In genomic region chr17:48637323-48638260, GRCh38 we compare ENCODE assay signal across 13 cellular contexts. TPM values are rescaled to one million over a fixed set of nuclear protein-coding genes. Genes with fewer than 3 reads are reported as not detected.
DNase-seq lines count a peak whose midpoint lies in the region; ATAC-seq and TF ChIP-seq lines count a peak whose summit lies in the region.
"Had no signal": no experiment of that assay in that cellular context is flagged by ENCODE, and none has a peak within 500 bp of the region (broad histone marks: within the 10 kb centered on the region; RNA-seq: fewer than 3 reads in every experiment).

No MANE protein-coding gene starts in this region.

- peaks cover 94% of the 10 kb centered on the region for H3K27me3 ChIP-seq in adrenal gland

- H3K27me3 Mint-ChIP-seq in natural killer cell treated with Interleukin-12 subunit alpha and Interleukin-12 subunit beta and Interleukin-15 and Interleukin-18, amount 100 ng/mL, for 72 hours, result peaks cover 43 to 52% of the 10 kb centered on the region in 2 donors
- peaks cover 78 to 89% of the 10 kb centered on the region in 2 donors for H3K27me3 Mint-ChIP-seq in natural killer cell (ENCODE audit: low read depth in 2 of 2)

- TF ChIP-seq POLR2A in adrenal gland (IDR thresholded peaks at IDR 0.05), result no peak

- H3K36me3 Mint-ChIP-seq in natural killer cell treated with Interleukin-12 subunit alpha and Interleukin-12 subunit beta and Interleukin-15 and Interleukin-18, amount 100 ng/mL, for 72 hours, result no peaks in the 10 kb centered on the region
- H3K36me3 Mint-ChIP-seq in natural killer cell, result peaks cover 6% of the 10 kb centered on the region

- peak overlapping the region in 1 of 2 donors; percentile 21 for H3K27ac Mint-ChIP-seq in natural killer cell treated with Interleukin-12 subunit alpha and Interleukin-12 subunit beta and Interleukin-15 and Interleukin-18, amount 100 ng/mL, for 72 hours
- no peak overlapping the region for H3K27ac Mint-ChIP-seq in natural killer cell

- DNase-seq in natural killer cell treated with Interleukin-12 subunit alpha and Interleukin-12 subunit beta and Interleukin-15 and Interleukin-18, amount 100 ng/mL, for 72 hours (ENCODE audit: low spot score), result peak; percentile 44
- DNase-seq in natural killer cell, result no peak
- peak; percentile 54 for DNase-seq in fibroblast of villous mesenchyme (ENCODE audit: low read depth)
- DNase-seq in cerebellar nuclear complex (lab: John Stamatoyannopoulos, UW), result no peak
- DNase-seq in GDM1 (lab: John Stamatoyannopoulos, UW), result no peak
- no peak for DNase-seq in adrenal gland
- DNase-seq: ACHN; activated effector memory CD4-positive, alpha-beta T cell treated with anti-CD3 and anti-CD28 coated beads, Interleukin-2, amount 50 U/mL, for 16 hours; GF-D8; NCI-H187; uterus; WERI-Rb-1 had no signal

- no peak overlapping the region for H3K4me3 ChIP-seq in fibroblast of villous mesenchyme (ENCODE audit: low read depth, low read length)
- H3K4me3 ChIP-seq in adrenal gland, result no peak overlapping the region
- H3K4me3 ChIP-seq: uterus had no signal

- no peaks in the 10 kb centered on the region for H3K9me3 ChIP-seq in adrenal gland (replicated peaks in 1 of 3)
- H3K9me3 ChIP-seq: neutrophil, uterus had no signal

- intact Hi-C loops in natural killer cell (cut with micrococcal nuclease), result no loop called here
- intact Hi-C loops in adrenal gland (cut with DNase I), result no loop called here

- H3K9me3 Mint-ChIP-seq in natural killer cell treated with Interleukin-12 subunit alpha and Interleukin-12 subunit beta and Interleukin-15 and Interleukin-18, amount 100 ng/mL, for 72 hours, result no peaks in the 10 kb centered on the region
- no peaks in the 10 kb centered on the region for H3K9me3 Mint-ChIP-seq in natural killer cell

- TF ChIP-seq CTCF in natural killer cell (IDR thresholded peaks at IDR 0.05) (no peak), fibroblast of villous mesenchyme (IDR thresholded peaks at IDR 0.05; ENCODE audit: insufficient read depth, low read depth, low read length) (no peak), adrenal gland (IDR thresholded peaks at IDR 0.05) (no peak)

- peaks cover 14% of the 10 kb centered on the region in 2 donors for H3K4me1 Mint-ChIP-seq in natural killer cell treated with Interleukin-12 subunit alpha and Interleukin-12 subunit beta and Interleukin-15 and Interleukin-18, amount 100 ng/mL, for 72 hours (ENCODE audit: low read depth in 2 of 2)
- peaks cover 9 to 24% of the 10 kb centered on the region in 2 donors for H3K4me1 Mint-ChIP-seq in natural killer cell

- no peak overlapping the region for H3K27ac ChIP-seq in adrenal gland
- H3K27ac ChIP-seq: neutrophil, uterus, WERI-Rb-1 had no signal

- WGBS in adrenal gland, 4 donors, result 46 to 55% (median 50%) methylated on average over 12 to 18 of the region's 18 CpGs

- no peak overlapping the region for H3K4me3 Mint-ChIP-seq in natural killer cell treated with Interleukin-12 subunit alpha and Interleukin-12 subunit beta and Interleukin-15 and Interleukin-18, amount 100 ng/mL, for 72 hours
- H3K4me3 Mint-ChIP-seq in natural killer cell, result no peak overlapping the region

- H3K4me1 ChIP-seq in adrenal gland (replicated peaks in 1 of 2), result peaks cover 0 to 4% of the 10 kb centered on the region in 2 donors
- H3K4me1 ChIP-seq: uterus had no signal

- no peaks in the 10 kb centered on the region for H3K36me3 ChIP-seq in adrenal gland (replicated peaks in 1 of 2)
- H3K36me3 ChIP-seq: neutrophil, uterus, WERI-Rb-1 had no signal

- no peak for ATAC-seq in natural killer cell treated with Interleukin-12 subunit alpha and Interleukin-12 subunit beta and Interleukin-15 and Interleukin-18, amount 100 ng/mL, for 72 hours
- ATAC-seq in natural killer cell, result no peak

RNA-seq across cellular contexts. Expression of gene HOXB9, which starts 11.4 kb away (rescaled TPM):
- 1 to 10 TPM in 1 of 2 donors, under 1 TPM in 1; 0.78 to 2.7 TPM for total RNA-seq in natural killer cell treated with Interleukin-12 subunit alpha and Interleukin-12 subunit beta and Interleukin-15 and Interleukin-18, amount 100 ng/mL, for 72 hours
- total RNA-seq in natural killer cell, result 1 to 10 TPM in 1 of 3 donors, under 1 TPM in 2; 0.12 to 1.0 (median 0.18) TPM
- total RNA-seq in fibroblast of villous mesenchyme, result not detected in 2 replicates
- total RNA-seq in adrenal gland, result 1 to 10 TPM in 3 of 8 donors, under 1 TPM in 3, not detected in 2; 0.29 to 2.7 (median 0.73) TPM
- 1 to 10 TPM in 1 of 3 donors, under 1 TPM in 2; 0.64 to 1.0 (median 0.72) TPM for polyA plus RNA-seq in adrenal gland

RNA-seq across cellular contexts. Expression of gene HOXB8, which starts 22.5 kb away (rescaled TPM):
- total RNA-seq in natural killer cell treated with Interleukin-12 subunit alpha and Interleukin-12 subunit beta and Interleukin-15 and Interleukin-18, amount 100 ng/mL, for 72 hours, result not detected
- total RNA-seq in natural killer cell, result not detected
- total RNA-seq in fibroblast of villous mesenchyme, result not detected in 2 replicates
- 10 to 100 TPM in 1 of 8 donors, 1 to 10 TPM in 7; 3.4 to 12.2 (median 6.6) TPM for total RNA-seq in adrenal gland
- 10 to 100 TPM in 1 of 3 donors, 1 to 10 TPM in 2; 4.2 to 13.3 (median 5.6) TPM for polyA plus RNA-seq in adrenal gland

RNA-seq across cellular contexts. Expression of gene HOXB7, which starts 26.8 kb away (rescaled TPM):
- total RNA-seq in natural killer cell treated with Interleukin-12 subunit alpha and Interleukin-12 subunit beta and Interleukin-15 and Interleukin-18, amount 100 ng/mL, for 72 hours, result 1 to 10 TPM; 1.1 to 2.7 TPM
- total RNA-seq in natural killer cell (1 to 10 TPM in 1 of 3 donors, under 1 TPM in 2; 0.45 to 1.4 (median 0.97) TPM), fibroblast of villous mesenchyme (1.7 and 2.6 TPM in 2 replicates), adrenal gland (10 to 100 TPM in 5 of 8 donors, 1 to 10 TPM in 3; 8.1 to 16.7 (median 11.7) TPM)
- polyA plus RNA-seq in adrenal gland, result 10 to 100 TPM; 20.3 to 27.0 (median 24.4) TPM

RNA-seq across cellular contexts. Expression of gene HOXB6, which starts 32.8 kb away (rescaled TPM):
- 1 to 10 TPM; 1.9 to 2.2 TPM for total RNA-seq in natural killer cell treated with Interleukin-12 subunit alpha and Interleukin-12 subunit beta and Interleukin-15 and Interleukin-18, amount 100 ng/mL, for 72 hours
- not detected for total RNA-seq in natural killer cell
- total RNA-seq in fibroblast of villous mesenchyme, result 1.3 and 1.6 TPM in 2 replicates
- 10 to 100 TPM in 6 of 8 donors, 1 to 10 TPM in 2; 6.3 to 20.3 (median 12.4) TPM for total RNA-seq in adrenal gland
- 10 to 100 TPM; 10.9 to 23.1 (median 11.9) TPM for polyA plus RNA-seq in adrenal gland

RNA-seq across cellular contexts. Expression of gene HOXB5, which starts 44.0 kb away (rescaled TPM):
- total RNA-seq in natural killer cell treated with Interleukin-12 subunit alpha and Interleukin-12 subunit beta and Interleukin-15 and Interleukin-18, amount 100 ng/mL, for 72 hours, result under 1 TPM in 1 of 2 donors, not detected in 1; 0.70 TPM
- total RNA-seq in natural killer cell, result not detected
- total RNA-seq in fibroblast of villous mesenchyme, result 0.32 and 0.43 TPM in 2 replicates
- total RNA-seq in adrenal gland, result 1 to 10 TPM in 6 of 8 donors, under 1 TPM in 2; 0.12 to 4.8 (median 2.7) TPM
- polyA plus RNA-seq in adrenal gland, result 10 to 100 TPM in 1 of 3 donors, 1 to 10 TPM in 2; 4.2 to 10.5 (median 5.6) TPM

Comparison
In these comparisons a context has a peak if more than half of its experiments do, and no peak if none do; other contexts are left out.
1. DNase-seq: peak in natural killer cell treated with Interleukin-12 subunit alpha and Interleukin-12 subunit beta and Interleukin-15 and Interleukin-18, amount 100 ng/mL, for 72 hours (single experiment) and fibroblast of villous mesenchyme (single experiment); none in natural killer cell (single experiment), cerebellar nuclear complex (0 of 2), GDM1 (single experiment) and adrenal gland (0 of 7).